In genomic region chr10:32983333-32983909, GRCh38 we compare ENCODE assay signal across 1 cellular context.
TF ChIP-seq lines count a peak whose summit lies in the region.

No MANE protein-coding gene starts in this region.

TF ChIP-seq in A549, 52 proteins besides CTCF, POLR2A, EP300 and RAD21 (continued from another document):
- TF ChIP-seq BCL3 (IDR thresholded peaks at IDR 0.05) (no peak), RCOR1 (IDR thresholded peaks at IDR 0.05; ENCODE audit: low read depth, low read length) (no peak), NPAS2 (CRISPR knock-in tag; IDR thresholded peaks at IDR 0.05; ENCODE audit: borderline replicate concordance) (no peak), RNF2 (IDR thresholded peaks at IDR 0.05; ENCODE audit: borderline replicate concordance, low read depth) (no peak), ESRRA (IDR thresholded peaks at IDR 0.05; ENCODE audit: borderline replicate concordance, low read length) (no peak), ZFP36 (IDR thresholded peaks at IDR 0.05; ENCODE audit: borderline replicate concordance, partially characterized antibody) (no peak), HOXB5 (CRISPR knock-in tag; IDR thresholded peaks at IDR 0.05) (peak; percentile 94), CBX8 (IDR thresholded peaks at IDR 0.05) (no peak), NR3C1 (IDR thresholded peaks at IDR 0.05) (no peak), HOXA7 (CRISPR knock-in tag; IDR thresholded peaks at IDR 0.05) (peak; percentile 89), SMC3 (IDR thresholded peaks at IDR 0.05) (no peak), PHF8 (IDR thresholded peaks at IDR 0.05; ENCODE audit: borderline replicate concordance, low read depth) (no peak), FOSB (CRISPR knock-in tag; IDR thresholded peaks at IDR 0.05) (peak; percentile 92), USF2 (IDR thresholded peaks at IDR 0.05) (no peak), HDAC2 (IDR thresholded peaks at IDR 0.05) (no peak), MYC (IDR thresholded peaks at IDR 0.05; ENCODE audit: borderline replicate concordance, low read length) (0 out of 2 replicates have a peak, but pooled peaks have one; percentile 38), HEYL (CRISPR knock-in tag; IDR thresholded peaks at IDR 0.05) (peak; percentile 89), POLR2AphosphoS2 (conservative IDR thresholded peaks at IDR 0.05; ENCODE audit: low read length) (no peak), HES2 (IDR thresholded peaks at IDR 0.05) (no peak), MAZ (IDR thresholded peaks at IDR 0.05; ENCODE audit: borderline replicate concordance, low read depth, low read length) (no peak), ZNF302 (CRISPR knock-in tag; IDR thresholded peaks at IDR 0.05) (peak; percentile 84; the same call in 1 of the 2 replicates), KDM1A (IDR thresholded peaks at IDR 0.05; ENCODE audit: low read depth) (no peak), JUNB (IDR thresholded peaks at IDR 0.05) (peak; percentile 64)
- TF ChIP-seq, protein P1, sequence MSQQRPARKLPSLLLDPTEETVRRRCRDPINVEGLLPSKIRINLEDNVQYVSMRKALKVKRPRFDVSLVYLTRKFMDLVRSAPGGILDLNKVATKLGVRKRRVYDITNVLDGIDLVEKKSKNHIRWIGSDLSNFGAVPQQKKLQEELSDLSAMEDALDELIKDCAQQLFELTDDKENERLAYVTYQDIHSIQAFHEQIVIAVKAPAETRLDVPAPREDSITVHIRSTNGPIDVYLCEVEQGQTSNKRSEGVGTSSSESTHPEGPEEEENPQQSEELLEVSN (IDR thresholded peaks at IDR 0.05; ENCODE audit: borderline replicate concordance, low read depth) = peak; percentile 81
- TF ChIP-seq, protein P2, sequence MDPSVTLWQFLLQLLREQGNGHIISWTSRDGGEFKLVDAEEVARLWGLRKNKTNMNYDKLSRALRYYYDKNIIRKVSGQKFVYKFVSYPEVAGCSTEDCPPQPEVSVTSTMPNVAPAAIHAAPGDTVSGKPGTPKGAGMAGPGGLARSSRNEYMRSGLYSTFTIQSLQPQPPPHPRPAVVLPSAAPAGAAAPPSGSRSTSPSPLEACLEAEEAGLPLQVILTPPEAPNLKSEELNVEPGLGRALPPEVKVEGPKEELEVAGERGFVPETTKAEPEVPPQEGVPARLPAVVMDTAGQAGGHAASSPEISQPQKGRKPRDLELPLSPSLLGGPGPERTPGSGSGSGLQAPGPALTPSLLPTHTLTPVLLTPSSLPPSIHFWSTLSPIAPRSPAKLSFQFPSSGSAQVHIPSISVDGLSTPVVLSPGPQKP (IDR thresholded peaks at IDR 0.05; ENCODE audit: low read depth, low read length) = no peak
- TF ChIP-seq, protein P3, sequence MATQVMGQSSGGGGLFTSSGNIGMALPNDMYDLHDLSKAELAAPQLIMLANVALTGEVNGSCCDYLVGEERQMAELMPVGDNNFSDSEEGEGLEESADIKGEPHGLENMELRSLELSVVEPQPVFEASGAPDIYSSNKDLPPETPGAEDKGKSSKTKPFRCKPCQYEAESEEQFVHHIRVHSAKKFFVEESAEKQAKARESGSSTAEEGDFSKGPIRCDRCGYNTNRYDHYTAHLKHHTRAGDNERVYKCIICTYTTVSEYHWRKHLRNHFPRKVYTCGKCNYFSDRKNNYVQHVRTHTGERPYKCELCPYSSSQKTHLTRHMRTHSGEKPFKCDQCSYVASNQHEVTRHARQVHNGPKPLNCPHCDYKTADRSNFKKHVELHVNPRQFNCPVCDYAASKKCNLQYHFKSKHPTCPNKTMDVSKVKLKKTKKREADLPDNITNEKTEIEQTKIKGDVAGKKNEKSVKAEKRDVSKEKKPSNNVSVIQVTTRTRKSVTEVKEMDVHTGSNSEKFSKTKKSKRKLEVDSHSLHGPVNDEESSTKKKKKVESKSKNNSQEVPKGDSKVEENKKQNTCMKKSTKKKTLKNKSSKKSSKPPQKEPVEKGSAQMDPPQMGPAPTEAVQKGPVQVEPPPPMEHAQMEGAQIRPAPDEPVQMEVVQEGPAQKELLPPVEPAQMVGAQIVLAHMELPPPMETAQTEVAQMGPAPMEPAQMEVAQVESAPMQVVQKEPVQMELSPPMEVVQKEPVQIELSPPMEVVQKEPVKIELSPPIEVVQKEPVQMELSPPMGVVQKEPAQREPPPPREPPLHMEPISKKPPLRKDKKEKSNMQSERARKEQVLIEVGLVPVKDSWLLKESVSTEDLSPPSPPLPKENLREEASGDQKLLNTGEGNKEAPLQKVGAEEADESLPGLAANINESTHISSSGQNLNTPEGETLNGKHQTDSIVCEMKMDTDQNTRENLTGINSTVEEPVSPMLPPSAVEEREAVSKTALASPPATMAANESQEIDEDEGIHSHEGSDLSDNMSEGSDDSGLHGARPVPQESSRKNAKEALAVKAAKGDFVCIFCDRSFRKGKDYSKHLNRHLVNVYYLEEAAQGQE (IDR thresholded peaks at IDR 0.05) = no peak
